Comparison of ENCODE assay signal across 1 cellular context in the genomic region with DNA sequence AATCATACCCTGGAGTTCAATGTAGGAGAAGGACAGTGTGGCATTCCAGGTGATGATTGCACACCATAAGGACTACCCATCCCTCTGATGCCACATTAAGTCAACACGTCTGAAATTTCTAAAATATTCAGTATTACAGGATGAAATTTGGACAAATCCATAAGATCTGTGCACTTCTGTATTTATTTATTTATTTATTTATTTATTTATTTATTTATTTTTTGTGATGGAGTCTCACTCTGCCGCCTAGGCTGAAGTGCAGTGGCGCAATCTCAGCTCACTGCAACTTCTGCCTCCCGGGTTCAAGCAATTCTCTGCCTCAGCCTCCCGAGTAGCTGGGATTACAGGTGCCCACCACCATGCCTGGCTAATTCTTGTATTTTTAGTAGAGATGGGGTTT. TPM values are rescaled to one million over a fixed set of nuclear protein-coding genes. Genes with fewer than 3 reads are reported as not detected.
"Had no signal": no experiment of that assay in that cellular context is flagged by ENCODE, and none has a peak within 500 bp of the region (broad histone marks: within the 10 kb centered on the region; RNA-seq: fewer than 3 reads in every experiment).

No MANE protein-coding gene starts in this region.

RNA-seq across cellular contexts. Expression of gene MBOAT2, which starts 48.0 kb away (rescaled TPM):
- polyA plus RNA-seq: IgD-negative memory B cell had no signal
